1 cellular context compared by ENCODE assay signal in genomic region chr2:43345391-43345813, GRCh38.
TF ChIP-seq lines count a peak whose summit lies in the region.

No MANE protein-coding gene starts in this region.

TF ChIP-seq in liver, 16 proteins besides CTCF, POLR2A, EP300 and RAD21 (continued from another document):
- no peak for TF ChIP-seq HNF4A (conservative IDR thresholded peaks at IDR 0.05)
- TF ChIP-seq NR2F2 (IDR thresholded peaks at IDR 0.05): no peak
- TF ChIP-seq HNF4G (IDR thresholded peaks at IDR 0.05): no peak
- no peak for TF ChIP-seq SP1 (IDR thresholded peaks at IDR 0.05)
- no peak for TF ChIP-seq FOXA2 (IDR thresholded peaks at IDR 0.05)
- no peak for TF ChIP-seq REST (IDR thresholded peaks at IDR 0.05)
- TF ChIP-seq GABPA (IDR thresholded peaks at IDR 0.05 in 1 of 2, conservative IDR thresholded peaks at IDR 0.05 in 1 of 2): no peak
- no peak for TF ChIP-seq YY1 (IDR thresholded peaks at IDR 0.05)
